In genomic region chr5:3187846-3188425, GRCh38 we compare ENCODE assay signal across 1 cellular context.
TF ChIP-seq lines count a peak whose summit lies in the region.

No MANE protein-coding gene starts in this region.

TF ChIP-seq in GM23338, 12 proteins besides CTCF, POLR2A, EP300 and RAD21 (continued from another document):
- TF ChIP-seq REST (IDR thresholded peaks at IDR 0.05; ENCODE audit: unreplicated experiment), result no peak
- TF ChIP-seq EZH2 (IDR thresholded peaks at IDR 0.05; ENCODE audit: low read depth, unreplicated experiment), result no peak
